Comparison of ENCODE assay signal across 16 cellular contexts in the genomic region with DNA sequence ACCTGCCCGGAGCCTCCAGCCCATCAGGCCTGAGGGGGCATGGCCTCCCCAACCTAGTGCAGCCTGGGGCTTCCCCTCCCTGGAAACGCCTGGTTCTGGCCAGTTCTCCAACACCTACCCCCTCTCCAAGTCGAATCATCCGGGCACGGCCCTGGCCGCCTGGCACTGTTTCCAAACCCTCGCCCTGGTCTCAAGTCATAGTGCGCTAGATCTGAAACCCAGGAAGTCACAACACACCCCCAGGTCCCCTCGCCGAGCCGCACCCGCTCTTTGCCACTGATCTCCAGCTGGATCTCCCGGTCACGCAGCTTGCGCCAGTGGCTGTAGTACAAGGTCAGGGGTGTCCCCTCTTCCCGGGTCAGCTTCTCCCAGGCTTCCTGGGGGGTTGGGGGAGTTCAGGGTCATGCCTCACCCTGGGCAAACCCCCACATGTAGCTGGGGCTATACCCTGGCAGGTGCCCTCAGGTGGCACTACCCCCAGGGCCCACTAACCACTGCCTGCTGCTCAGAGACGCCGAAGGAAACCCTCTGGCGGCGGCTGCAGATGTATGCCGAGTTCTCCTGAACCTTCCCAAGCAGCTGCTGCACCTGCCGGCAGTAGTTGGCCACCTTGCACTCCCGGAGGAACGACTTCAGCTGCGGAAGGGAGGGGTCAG. TPM values are rescaled to one million over a fixed set of nuclear protein-coding genes. Genes with fewer than 3 reads are reported as not detected.
"Had no signal": no experiment of that assay in that cellular context is flagged by ENCODE, and none has a peak within 500 bp of the region (broad histone marks: within the 10 kb centered on the region; RNA-seq: fewer than 3 reads in every experiment).

No MANE protein-coding gene starts in this region.

- H3K9me3 ChIP-seq: gastrocnemius medialis, mucosa of descending colon, sigmoid colon had no signal

- H3K4me3 ChIP-seq: cardiac muscle cell, gastrocnemius medialis, mucosa of descending colon, sigmoid colon had no signal

- H3K27ac ChIP-seq: cardiac muscle cell, gastrocnemius medialis, sigmoid colon had no signal

- ATAC-seq: activated CD4-positive, alpha-beta T cell treated with anti-CD3 and anti-CD28 coated beads for 36 hours; activated CD8-positive, alpha-beta T cell treated with anti-CD3 and anti-CD28 coated beads for 36 hours; gastrocnemius medialis; left lobe of liver; mucosa of descending colon; naive thymus-derived CD8-positive, alpha-beta T cell had no signal

- H3K9me3 Mint-ChIP-seq: activated CD8-positive, alpha-beta T cell treated with anti-CD3 and anti-CD28 coated beads for 36 hours; naive thymus-derived CD8-positive, alpha-beta T cell had no signal

- H3K27ac Mint-ChIP-seq: activated CD4-positive, alpha-beta T cell treated with anti-CD3 and anti-CD28 coated beads for 36 hours; activated CD8-positive, alpha-beta T cell treated with anti-CD3 and anti-CD28 coated beads for 36 hours; naive thymus-derived CD8-positive, alpha-beta T cell had no signal

- H3K4me3 Mint-ChIP-seq: activated CD4-positive, alpha-beta T cell treated with anti-CD3 and anti-CD28 coated beads for 36 hours; activated CD8-positive, alpha-beta T cell treated with anti-CD3 and anti-CD28 coated beads for 36 hours had no signal

- DNase-seq: activated CD4-positive, alpha-beta T cell treated with anti-CD3 and anti-CD28 coated beads for 36 hours; activated CD8-positive, alpha-beta memory T cell treated with anti-CD3 and anti-CD28 coated beads, Interleukin-2, amount 50 U/mL, for 4 hours; activated CD8-positive, alpha-beta T cell treated with anti-CD3 and anti-CD28 coated beads for 36 hours; gastrocnemius medialis; islet precursor cell; mammary epithelial cell; mucosa of descending colon; naive thymus-derived CD8-positive, alpha-beta T cell; sigmoid colon; stimulated activated CD4-positive, alpha-beta T cell treated with anti-CD3 and anti-CD28 coated beads, Interleukin-12 subunit alpha, Interleukin-12 subunit beta, amount 100 ng/mL, for 4 hours; stimulated activated naive CD4-positive, alpha-beta T cell; T-helper 9 cell; trophoblast cell had no signal

RNA-seq across cellular contexts. Expression of gene PLEKHN1, which starts 20.2 kb away (rescaled TPM):
- total RNA-seq: sigmoid colon had no signal

RNA-seq across cellular contexts. Expression of gene SAMD11, which starts 22.3 kb away (rescaled TPM):
- total RNA-seq: activated CD4-positive, alpha-beta T cell treated with anti-CD3 and anti-CD28 coated beads for 36 hours; activated CD8-positive, alpha-beta T cell treated with anti-CD3 and anti-CD28 coated beads for 36 hours; mammary epithelial cell; naive thymus-derived CD8-positive, alpha-beta T cell had no signal
- polyA plus RNA-seq: mammary epithelial cell had no signal

RNA-seq across cellular contexts. Expression of gene PERM1, which starts 35.9 kb away (rescaled TPM):
- total RNA-seq: activated CD4-positive, alpha-beta T cell treated with anti-CD3 and anti-CD28 coated beads for 36 hours; activated CD8-positive, alpha-beta T cell treated with anti-CD3 and anti-CD28 coated beads for 36 hours; mammary epithelial cell; naive thymus-derived CD8-positive, alpha-beta T cell; pulmonary artery endothelial cell had no signal
- polyA plus RNA-seq: mammary epithelial cell; naive thymus-derived CD8-positive, alpha-beta T cell had no signal
